1 cellular context compared by ENCODE assay signal in genomic region chr2:202238234-202239197, GRCh38.
TF ChIP-seq lines count a peak whose summit lies in the region.

Gene SUMO1, minus strand, starts transcription at chr2:202238597. Its CDS starts 146 bp downstream, at chr2:202238451.

TF ChIP-seq in HepG2, 621 proteins besides CTCF, POLR2A, EP300 and RAD21 (continued from another document and continues in another):
- TF ChIP-seq ZFP41 (CRISPR knock-in tag; IDR thresholded peaks at IDR 0.05; ENCODE audit: borderline replicate concordance) (peak; percentile 89; the same call in 1 of the 2 replicates), ZNF749 (CRISPR knock-in tag; IDR thresholded peaks at IDR 0.05; ENCODE audit: borderline replicate concordance) (no peak), SMARCE1 (IDR thresholded peaks at IDR 0.05; ENCODE audit: borderline replicate concordance) (no peak), GATAD2A (CRISPR knock-in tag; IDR thresholded peaks at IDR 0.05) (peak; percentile 70), PCBP2 (optimal IDR thresholded peaks at IDR 0.05; ENCODE audit: low read depth, low read length, poor library complexity, severe bottlenecking) (no peak), MYPOP (CRISPR knock-in tag; IDR thresholded peaks at IDR 0.05) (peak; percentile 61; the same call in 1 of the 2 replicates), ZNF713 (CRISPR knock-in tag; IDR thresholded peaks at IDR 0.05) (no peak), ZFX (CRISPR knock-in tag; IDR thresholded peaks at IDR 0.05; ENCODE audit: low read depth) (peak; percentile 88), ATF3 (CRISPR knock-in tag; IDR thresholded peaks at IDR 0.05) (peak; percentile 34; the same call in 1 of the 2 replicates), ZNF33A (CRISPR knock-in tag; IDR thresholded peaks at IDR 0.05; ENCODE audit: borderline replicate concordance) (no peak), RBAK (CRISPR knock-in tag; IDR thresholded peaks at IDR 0.05) (0 out of 2 replicates have a peak, but pooled peaks have one; percentile 21), ZNF597 (CRISPR knock-in tag; IDR thresholded peaks at IDR 0.05) (no peak), PLSCR1 (CRISPR knock-in tag; IDR thresholded peaks at IDR 0.05; ENCODE audit: borderline replicate concordance) (0 out of 2 replicates have a peak, but pooled peaks have one; percentile 22), FOXA3 (CRISPR knock-in tag; IDR thresholded peaks at IDR 0.05) (peak; percentile 71), ZNF678 (CRISPR knock-in tag; IDR thresholded peaks at IDR 0.05) (no peak), CBX5 (CRISPR knock-in tag; IDR thresholded peaks at IDR 0.05; ENCODE audit: borderline replicate concordance) (0 out of 2 replicates have a peak, but pooled peaks have one; percentile 72), ZNF839 (CRISPR knock-in tag; IDR thresholded peaks at IDR 0.05; ENCODE audit: borderline replicate concordance) (0 out of 2 replicates have a peak, but pooled peaks have one; percentile 64), SP1 (IDR thresholded peaks at IDR 0.05) (no peak), SP1 (CRISPR knock-in tag; IDR thresholded peaks at IDR 0.05) (0 out of 2 replicates have a peak, but pooled peaks have one; percentile 61), ZNF761 (CRISPR knock-in tag; conservative IDR thresholded peaks at IDR 0.05) (peak; percentile 81; the same call in 1 of the 2 replicates), ZNF10 (CRISPR knock-in tag; IDR thresholded peaks at IDR 0.05; ENCODE audit: borderline replicate concordance, low read depth) (no peak), ZNF616 (CRISPR knock-in tag; IDR thresholded peaks at IDR 0.05; ENCODE audit: low read depth) (no peak; the same call in 1 of the 2 replicates), FLYWCH1 (CRISPR knock-in tag; IDR thresholded peaks at IDR 0.05) (peak; percentile 30; the same call in 1 of the 2 replicates), THAP8 (CRISPR knock-in tag; IDR thresholded peaks at IDR 0.05; ENCODE audit: borderline replicate concordance) (no peak), SIN3A (IDR thresholded peaks at IDR 0.05; ENCODE audit: borderline replicate concordance, low read depth, low read length) (peak; percentile 72; the same call in 1 of the 2 replicates), HMG20A (CRISPR knock-in tag; IDR thresholded peaks at IDR 0.05; ENCODE audit: borderline replicate concordance) (no peak), ATAD3A (CRISPR knock-in tag; IDR thresholded peaks at IDR 0.05) (no peak), SAP130 (CRISPR knock-in tag; IDR thresholded peaks at IDR 0.05; ENCODE audit: low read depth) (peak; percentile 95), SATB2 (CRISPR knock-in tag; IDR thresholded peaks at IDR 0.05) (0 out of 2 replicates have a peak, but pooled peaks have one; percentile 74), GPN1 (CRISPR knock-in tag; IDR thresholded peaks at IDR 0.05; ENCODE audit: borderline replicate concordance) (no peak), EHMT2 (IDR thresholded peaks at IDR 0.05; ENCODE audit: borderline replicate concordance, low read depth, low read length) (peak; percentile 82; the same call in 1 of the 2 replicates), PPARG (CRISPR knock-in tag; conservative IDR thresholded peaks at IDR 0.05) (no peak), TCF7 (IDR thresholded peaks at IDR 0.05; ENCODE audit: low read depth) (no peak), TOPORS (CRISPR knock-in tag; IDR thresholded peaks at IDR 0.05) (peak; percentile 82), ZNF224 (CRISPR knock-in tag; IDR thresholded peaks at IDR 0.05) (no peak), SRSF1 (optimal IDR thresholded peaks at IDR 0.05; ENCODE audit: low read depth, low read length) (no peak), ARHGAP35 (CRISPR knock-in tag; IDR thresholded peaks at IDR 0.05; ENCODE audit: borderline replicate concordance) (peak; percentile 84), KLF13 (CRISPR knock-in tag; IDR thresholded peaks at IDR 0.05) (no peak), NFATC3 (CRISPR knock-in tag; IDR thresholded peaks at IDR 0.05) (peak; percentile 31; the same call in 1 of the 2 replicates), ZNF432 (CRISPR knock-in tag; IDR thresholded peaks at IDR 0.05; ENCODE audit: borderline replicate concordance) (no peak), ZZZ3 (CRISPR knock-in tag; IDR thresholded peaks at IDR 0.05; ENCODE audit: borderline replicate concordance) (peak; percentile 76; the same call in 1 of the 2 replicates), ZNF768 (CRISPR knock-in tag; IDR thresholded peaks at IDR 0.05) (0 out of 2 replicates have a peak, but pooled peaks have one; percentile 13), EZH2 (conservative IDR thresholded peaks at IDR 0.05; ENCODE audit: low read depth, low read length) (no peak), ZNF883 (CRISPR knock-in tag; IDR thresholded peaks at IDR 0.05; ENCODE audit: not compliant biosample characterization) (peak; percentile 75), ZFAT (CRISPR knock-in tag; conservative IDR thresholded peaks at IDR 0.05) (no peak), TBX3 (IDR thresholded peaks at IDR 0.05; ENCODE audit: borderline replicate concordance) (no peak), PBX3 (CRISPR knock-in tag; IDR thresholded peaks at IDR 0.05; ENCODE audit: borderline replicate concordance) (no peak), ZNF18 (CRISPR knock-in tag; IDR thresholded peaks at IDR 0.05; ENCODE audit: insufficient replicate concordance) (no peak), HNRNPLL (IDR thresholded peaks at IDR 0.05; ENCODE audit: low read depth, low read length, poor library complexity, severe bottlenecking) (peak; percentile 47), SP4 (CRISPR knock-in tag; IDR thresholded peaks at IDR 0.05) (peak; percentile 68), ADNP (CRISPR knock-in tag; IDR thresholded peaks at IDR 0.05) (no peak), ZNF691 (CRISPR knock-in tag; IDR thresholded peaks at IDR 0.05; ENCODE audit: borderline replicate concordance, low read depth) (no peak; the same call in 1 of the 2 replicates), KDM5B (CRISPR knock-in tag; IDR thresholded peaks at IDR 0.05; ENCODE audit: borderline replicate concordance) (peak; percentile 92), ZNF841 (CRISPR knock-in tag; IDR thresholded peaks at IDR 0.05; ENCODE audit: borderline replicate concordance) (no peak), IRX3 (CRISPR knock-in tag; IDR thresholded peaks at IDR 0.05; ENCODE audit: borderline replicate concordance, low read depth) (no peak; the same call in 1 of the 2 replicates), YEATS2 (CRISPR knock-in tag; IDR thresholded peaks at IDR 0.05; ENCODE audit: borderline replicate concordance) (peak; percentile 95), ZNF766 (CRISPR knock-in tag; IDR thresholded peaks at IDR 0.05; ENCODE audit: borderline replicate concordance) (peak; percentile 51; the same call in 1 of the 2 replicates), ZNF331 (CRISPR knock-in tag; IDR thresholded peaks at IDR 0.05) (peak; percentile 83), MNT (IDR thresholded peaks at IDR 0.05) (no peak), HNF1B (CRISPR knock-in tag; IDR thresholded peaks at IDR 0.05) (peak; percentile 92; the same call in 1 of the 2 replicates), ZNF644 (CRISPR knock-in tag; IDR thresholded peaks at IDR 0.05; ENCODE audit: low read depth) (no peak), ZNF703 (CRISPR knock-in tag; IDR thresholded peaks at IDR 0.05; ENCODE audit: borderline replicate concordance) (no peak), MTF1 (CRISPR knock-in tag; IDR thresholded peaks at IDR 0.05) (no peak), KAT8 (CRISPR knock-in tag; IDR thresholded peaks at IDR 0.05) (peak; percentile 92), PRMT3 (CRISPR knock-in tag; IDR thresholded peaks at IDR 0.05; ENCODE audit: borderline replicate concordance, low read depth) (no peak), ZFP36L1 (CRISPR knock-in tag; IDR thresholded peaks at IDR 0.05) (peak; percentile 55; the same call in 1 of the 2 replicates), PCBP1 (IDR thresholded peaks at IDR 0.05; ENCODE audit: borderline replicate concordance, low read depth, low read length) (0 out of 2 replicates have a peak, but pooled peaks have one; percentile 65), KDM3A (CRISPR knock-in tag; IDR thresholded peaks at IDR 0.05; ENCODE audit: low read depth) (peak; percentile 84), ZNF879 (CRISPR knock-in tag; IDR thresholded peaks at IDR 0.05) (0 out of 2 replicates have a peak, but pooled peaks have one; percentile 26), ZNF263 (CRISPR knock-in tag; IDR thresholded peaks at IDR 0.05) (peak; percentile 91)
